17 cellular contexts compared by ENCODE assay signal in genomic region chr4:153549401-153549800, GRCh38.
DNase-seq lines count a peak whose midpoint lies in the region; ATAC-seq, FAIRE-seq and TF ChIP-seq lines count a peak whose summit lies in the region.
"Had no signal": no experiment of that assay in that cellular context is flagged by ENCODE, and none has a peak within 500 bp of the region (broad histone marks: within the 10 kb centered on the region; RNA-seq: fewer than 3 reads in every experiment).

No MANE protein-coding gene starts in this region.

- H3K79me2 ChIP-seq in PC-3 (ENCODE audit: low read length) = no peaks in the 10 kb centered on the region

- H3K27ac Mint-ChIP-seq in CD8-positive, alpha-beta memory T cell = peak overlapping the region in 5 of 8 donors; percentile 0 to 73 (median 25)
- H3K27ac Mint-ChIP-seq: nephron progenitor cell had no signal

- H3K56ac ChIP-seq in IMR-90 (ENCODE audit: extremely low read depth, insufficient read depth, low read length) = no peak overlapping the region

- H2AFZ ChIP-seq in IMR-90 (replicated peaks; ENCODE audit: low read length, poor library complexity) (no peak overlapping the region), PC-3 (ENCODE audit: low read length) (no peak overlapping the region)

- intact Hi-C loops in IMR-90 (cut with micrococcal nuclease) (no loop called here), kidney (cut with DNase I) (no loop called here), PC-3 (cut with micrococcal nuclease) (no loop called here), thyroid gland (cut with DNase I) (no loop called here)

- H3K27me3 ChIP-seq in CD8-positive, alpha-beta memory T cell (ENCODE audit: insufficient read depth, low read length, poor library complexity, severe bottlenecking) = no peaks in the 10 kb centered on the region
- H3K27me3 ChIP-seq in IMR-90 (ENCODE audit: control insufficient read depth, insufficient read depth, low read length) (no peaks in the 10 kb centered on the region), PC-3 (ENCODE audit: low read length) (no peaks in the 10 kb centered on the region), thyroid gland (no peaks in the 10 kb centered on the region)
- H3K27me3 ChIP-seq: BE2C, suprapubic skin had no signal

- H2AK9ac ChIP-seq in IMR-90 (replicated peaks; ENCODE audit: low read depth, low read length, poor library complexity) = no peak overlapping the region

- no peak overlapping the region for H2BK5ac ChIP-seq in IMR-90 (ENCODE audit: low read depth, low read length, poor library complexity, severe bottlenecking)

- no peak overlapping the region for H3K4me3 ChIP-seq in CD8-positive, alpha-beta memory T cell (ENCODE audit: low read length)
- H3K4me3 ChIP-seq in IMR-90 (ENCODE audit: insufficient read depth, low read depth, low read length) (no peak overlapping the region), kidney (ENCODE audit: low read length in 2 of 2) (no peak overlapping the region), PC-3 (ENCODE audit: low read length) (no peak overlapping the region), thyroid gland (replicated peaks in 1 of 3) (no peak overlapping the region)
- H3K4me3 ChIP-seq: SK-N-MC, suprapubic skin had no signal

- H3K9me2 ChIP-seq in PC-3 (replicated peaks; ENCODE audit: low read length) = no peaks in the 10 kb centered on the region

- H4K91ac ChIP-seq in IMR-90 (ENCODE audit: insufficient read depth, low read depth, low read length) = no peak overlapping the region

- peaks cover 6 to 33% (median 10%) of the 10 kb centered on the region in 3 donors for H3K36me3 Mint-ChIP-seq in CD8-positive, alpha-beta memory T cell

- no peak overlapping the region for H3K14ac ChIP-seq in IMR-90 (replicated peaks; ENCODE audit: low read depth, low read length)

- no CpG with 5 or more reads among the region's 1 CpG for WGBS in IMR-90 (ENCODE audit: extremely low coverage in 2 of 2, insufficient read length in 1 of 2), 2 experiments
- 88 to 90% methylated on average over 1 of the region's 1 CpG for WGBS in thyroid gland, 2 donors

- H3K9me1 ChIP-seq in IMR-90 (ENCODE audit: insufficient read depth, low read length) = no peaks in the 10 kb centered on the region; the same call in 1 of the 2 replicates

- H3K9ac ChIP-seq in IMR-90 (ENCODE audit: low read depth, low read length) (no peak overlapping the region), kidney (ENCODE audit: low read length in 2 of 2) (no peak overlapping the region), PC-3 (ENCODE audit: low read length) (no peak overlapping the region)

- in situ Hi-C loops in IMR-90 (cut with MboI; ENCODE audit: low sequenced_read_pairs) = no loop called here

- H3K4me2 ChIP-seq in IMR-90 (ENCODE audit: low read depth, low read length) (no peak overlapping the region), PC-3 (ENCODE audit: low read length) (no peak overlapping the region)

- H3K4me3 Mint-ChIP-seq in CD8-positive, alpha-beta memory T cell = no peak overlapping the region
- H3K4me3 Mint-ChIP-seq: nephron progenitor cell had no signal

- H3K9me3 ChIP-seq in CD8-positive, alpha-beta memory T cell (ENCODE audit: low read length) = no peaks in the 10 kb centered on the region
- H3K9me3 ChIP-seq in IMR-90 (ENCODE audit: control insufficient read depth, insufficient read depth, low read length) (no peaks in the 10 kb centered on the region), kidney (ENCODE audit: control insufficient read depth in 1 of 2, low read length in 2 of 2) (no peaks in the 10 kb centered on the region), PC-3 (ENCODE audit: low read length) (no peaks in the 10 kb centered on the region), thyroid gland (no peaks in the 10 kb centered on the region)
- H3K9me3 ChIP-seq: BE2C, suprapubic skin had no signal

- DNase-seq in CD8-positive, alpha-beta memory T cell = no peak
- DNase-seq in IMR-90 = peak; percentile 11
- DNase-seq in kidney = no peak
- DNase-seq in AG08396 (ENCODE audit: low spot score) = no peak
- DNase-seq in cerebellum (ENCODE audit: low spot score) = no peak
- DNase-seq in PC-3 = no peak
- DNase-seq in thyroid gland = no peak
- DNase-seq: BE2C, caudate nucleus, DMS153, NCI-H187 treated with DMSO at 0.1 percent for 48 hours, NCI-H524 treated with DMSO at 0.1 percent for 48 hours, nephron progenitor cell, OCI-M1 had no signal

- ATAC-seq in IMR-90 (ENCODE audit: low read depth) (no peak), PC-3 (no peak)

- CTCF ChIA-PET in CD8-positive, alpha-beta memory T cell (lab: Charles Lee) = interaction anchor here (0.8 to 1.9 kb wide), 3 partner anchors 13 to 116 kb away, joined by 4 to 6 read pairs (median 5); no protein-coding TSS in a partner anchor
- CTCF ChIA-PET in IMR-90 (lab: Yijun Ruan, JAX) (interaction anchor here (1.0 to 1.6 kb wide), 2 partner anchors 23 to 24 kb away, joined by 3 to 4 read pairs; no protein-coding TSS in a partner anchor), PC-3 (lab: Charles Lee) (no interaction called here)

- H3K4ac ChIP-seq in IMR-90 (ENCODE audit: low read depth, low read length) = no peak overlapping the region

- peaks cover 9% of the 10 kb centered on the region for H3K4me1 ChIP-seq in CD8-positive, alpha-beta memory T cell (ENCODE audit: insufficient read depth, low read length)
- H3K4me1 ChIP-seq in IMR-90 (ENCODE audit: control insufficient read depth, insufficient read depth, low read length) (peaks cover 3% of the 10 kb centered on the region), kidney (ENCODE audit: control insufficient read depth in 1 of 2, insufficient read depth in 1 of 2, low read depth in 1 of 2, low read length in 2 of 2) (no peaks in the 10 kb centered on the region), PC-3 (ENCODE audit: insufficient read depth, low read length) (peaks cover 8% of the 10 kb centered on the region), thyroid gland (no peaks in the 10 kb centered on the region)
- H3K4me1 ChIP-seq: BE2C, suprapubic skin had no signal

- H3K27ac ChIP-seq in CD8-positive, alpha-beta memory T cell (ENCODE audit: low read depth, low read length) = no peak overlapping the region
- H3K27ac ChIP-seq in IMR-90 (ENCODE audit: insufficient read depth, low read length) (no peak overlapping the region), kidney (ENCODE audit: low read depth in 2 of 2, low read length in 2 of 2) (no peak overlapping the region), PC-3 (ENCODE audit: low read length) (no peak overlapping the region), thyroid gland (no peak overlapping the region)
- H3K27ac ChIP-seq: SK-N-MC, suprapubic skin had no signal

- H3K23ac ChIP-seq in IMR-90 (ENCODE audit: low read depth, low read length) = 0 out of 2 replicates have a peak overlapping the region, but pooled peaks have one; percentile 8

- no peaks in the 10 kb centered on the region for H4K20me1 ChIP-seq in IMR-90 (ENCODE audit: insufficient read depth, low read length)
- no peaks in the 10 kb centered on the region for H4K20me1 ChIP-seq in PC-3 (ENCODE audit: low read length)

- no peak overlapping the region for H4K8ac ChIP-seq in IMR-90 (ENCODE audit: low read depth in 2 of 2, low read length in 2 of 2)

- H3K4me1 Mint-ChIP-seq in CD8-positive, alpha-beta memory T cell = peaks cover 48 to 61% (median 59%) of the 10 kb centered on the region in 3 donors

- peaks cover 0 to 2% of the 10 kb centered on the region in 2 donors for H3K27me3 Mint-ChIP-seq in CD8-positive, alpha-beta memory T cell

- H2BK20ac ChIP-seq in IMR-90 (ENCODE audit: low read depth, low read length) = no peak overlapping the region

- FAIRE-seq in A204.1 (lab: Jason Lieb, UNC) = peak; percentile 68
- FAIRE-seq in kidney (lab: Jason Lieb, UNC) = peak; percentile 37

- POLR2A ChIA-PET in CD8-positive, alpha-beta memory T cell (lab: Charles Lee) = no interaction called here
- POLR2A ChIA-PET in IMR-90 (lab: Charles Lee; ENCODE audit: unreplicated experiment) = no interaction called here
- POLR2A ChIA-PET in PC-3 (lab: Charles Lee; ENCODE audit: unreplicated experiment) = no interaction called here

- TF ChIP-seq CTCF in IMR-90 (conservative IDR thresholded peaks at IDR 0.05; ENCODE audit: low read depth, low read length) (no peak), kidney (IDR thresholded peaks at IDR 0.05; ENCODE audit: borderline replicate concordance, extremely low read depth, insufficient read depth) (no peak), PC-3 (conservative IDR thresholded peaks at IDR 0.05; ENCODE audit: low read depth, low read length) (no peak), thyroid gland (IDR thresholded peaks at IDR 0.05) (no peak)

- no peak for TF ChIP-seq POLR2A in IMR-90 (IDR thresholded peaks at IDR 0.05; ENCODE audit: low read depth, low read length)
- no peak for TF ChIP-seq POLR2A in thyroid gland (IDR thresholded peaks at IDR 0.05)

- H2BK15ac ChIP-seq in IMR-90 (ENCODE audit: low read depth, low read length) = no peak overlapping the region

- H3K79me1 ChIP-seq in IMR-90 (ENCODE audit: low read depth in 1 of 2, low read length in 2 of 2) = peaks cover 1 to 3% of the 10 kb centered on the region in 2 experiments; a peak in 1 of 4 replicates

- H3K36me3 ChIP-seq in CD8-positive, alpha-beta memory T cell (ENCODE audit: insufficient read depth, low read length) = no peaks in the 10 kb centered on the region
- no peaks in the 10 kb centered on the region for H3K36me3 ChIP-seq in IMR-90 (ENCODE audit: control insufficient read depth, insufficient read depth, low read length)
- no peaks in the 10 kb centered on the region for H3K36me3 ChIP-seq in kidney (ENCODE audit: control insufficient read depth in 1 of 2, insufficient read depth in 2 of 2, low read length in 2 of 2)
- H3K36me3 ChIP-seq in PC-3 (ENCODE audit: low read depth, low read length) = no peaks in the 10 kb centered on the region
- no peaks in the 10 kb centered on the region for H3K36me3 ChIP-seq in thyroid gland
- H3K36me3 ChIP-seq: BE2C had no signal

- H4K5ac ChIP-seq in IMR-90 (ENCODE audit: low read depth, low read length) = no peak overlapping the region

- TF ChIP-seq RAD21 in IMR-90 (IDR thresholded peaks at IDR 0.05; ENCODE audit: low read length) = no peak

- no peak overlapping the region for H2BK120ac ChIP-seq in IMR-90 (ENCODE audit: low read depth, low read length)

- H3K18ac ChIP-seq in IMR-90 (ENCODE audit: low read depth, low read length) = no peak overlapping the region

- no peak overlapping the region for H2AK5ac ChIP-seq in IMR-90 (ENCODE audit: low read depth, low read length)

- dilution Hi-C loops in IMR-90 (cut with HindIII; ENCODE audit: low sequenced_read_pairs, unreplicated experiment) = no loop called here

- no peaks in the 10 kb centered on the region for H3F3A ChIP-seq in PC-3 (ENCODE audit: low read length, unreplicated experiment)

- no peaks in the 10 kb centered on the region for H3K9me3 Mint-ChIP-seq in CD8-positive, alpha-beta memory T cell
- H3K9me3 Mint-ChIP-seq: nephron progenitor cell had no signal

- BruUV-seq in IMR-90 (replicated peaks; lab: Mats Ljungman, UMichigan) (no TSS peak), PC-3 (replicated peaks; lab: Mats Ljungman, UMichigan) (no TSS peak)
